14 cellular contexts compared by ENCODE assay signal in genomic region chr10:79482721-79483120, GRCh38. TPM values are rescaled to one million over a fixed set of nuclear protein-coding genes. Genes with fewer than 3 reads are reported as not detected.
"Had no signal": no experiment of that assay in that cellular context is flagged by ENCODE, and none has a peak within 500 bp of the region (broad histone marks: within the 10 kb centered on the region; RNA-seq: fewer than 3 reads in every experiment).

No MANE protein-coding gene starts in this region.

- H3K4me3 ChIP-seq: lung, mucosa of descending colon, tibial nerve had no signal

- H3K27me3 ChIP-seq: tibial nerve had no signal

- H3K36me3 ChIP-seq: tibial nerve had no signal

- ATAC-seq: activated naive CD8-positive, alpha-beta T cell treated with anti-CD3 and anti-CD28 coated beads, Interleukin-2, amount 50 U/mL, for 24 hours; mucosa of descending colon; stimulated activated effector memory CD8-positive, alpha-beta T cell treated with anti-CD3 and anti-CD28 coated beads, Interleukin-12 subunit alpha, Interleukin-12 subunit beta, amount 100 ng/mL, for 72 hours had no signal

- H3K9me3 ChIP-seq: mucosa of descending colon, tibial nerve had no signal

- DNase-seq: activated CD4-positive, alpha-beta memory T cell treated with anti-CD3 and anti-CD28 coated beads for 36 hours; activated naive CD4-positive, alpha-beta T cell; activated naive CD8-positive, alpha-beta T cell treated with anti-CD3 and anti-CD28 coated beads, Interleukin-2, amount 50 U/mL, for 24 hours; central memory CD4-positive, alpha-beta T cell; cortex of kidney; effector memory CD4-positive, alpha-beta T cell; mucosa of descending colon; SHP77; small intestine; T-helper 9 cell had no signal

RNA-seq across cellular contexts. Expression of gene EIF5AL1, which starts 29.6 kb away (rescaled TPM):
- total RNA-seq: osteocyte had no signal
